In genomic region chr22:42069801-42070516, GRCh38 we compare ENCODE assay signal across 9 cellular contexts. TPM values are rescaled to one million over a fixed set of nuclear protein-coding genes. Genes with fewer than 3 reads are reported as not detected.
DNase-seq lines count a peak whose midpoint lies in the region; ATAC-seq, FAIRE-seq and TF ChIP-seq lines count a peak whose summit lies in the region.
"Had no signal": no experiment of that assay in that cellular context is flagged by ENCODE, and none has a peak within 500 bp of the region (broad histone marks: within the 10 kb centered on the region; RNA-seq: fewer than 3 reads in every experiment).

No MANE protein-coding gene starts in this region.

- no peak for FAIRE-seq in bronchial epithelial cell (lab: Jason Lieb, UNC)
- FAIRE-seq: islet of Langerhans had no signal

- H3K36me3 ChIP-seq in bronchial epithelial cell (ENCODE audit: control insufficient read depth, insufficient read depth, low read length): peaks cover 12% of the 10 kb centered on the region
- H3K36me3 ChIP-seq in right lobe of liver: peaks cover 0 to 9% (median 3%) of the 10 kb centered on the region in 4 donors
- peaks cover 16% of the 10 kb centered on the region for H3K36me3 ChIP-seq in thymus (ENCODE audit: control insufficient read depth, insufficient read depth)

- H3K27me3 ChIP-seq in bronchial epithelial cell (ENCODE audit: control insufficient read depth, insufficient read depth, low read length) (no peaks in the 10 kb centered on the region), right lobe of liver (no peaks in the 10 kb centered on the region), thymus (ENCODE audit: control insufficient read depth, insufficient read depth) (no peaks in the 10 kb centered on the region)

- 10% methylated on average over 16 of the region's 19 CpGs for WGBS in right lobe of liver (ENCODE audit: insufficient coverage, low coverage, low lambda C conversion rate, missing lambda C conversion rate)
- WGBS in thymus: 23% methylated on average over 19 of the region's 19 CpGs

- DNase-seq in AG09309 (ENCODE audit: low read depth): no peak
- peak; percentile 92 for DNase-seq in MV-4-11 (lab: John Stamatoyannopoulos, UW)
- no peak for DNase-seq in bronchial epithelial cell (ENCODE audit: low read depth)
- peak in 1 of 3 donors; percentile 42 for DNase-seq in right lobe of liver
- no peak for DNase-seq in stimulated activated CD8-positive, alpha-beta memory T cell treated with anti-CD3 and anti-CD28 coated beads, Interleukin-4, amount 100 ng/mL, for 48 hours

- no peak for TF ChIP-seq POLR2A in right lobe of liver (IDR thresholded peaks at IDR 0.05)

- TF ChIP-seq CTCF in AG09309 (IDR thresholded peaks at IDR 0.05; ENCODE audit: control insufficient read depth, insufficient read depth, low read depth, low read length, missing control alignments) (no peak), bronchial epithelial cell (IDR thresholded peaks at IDR 0.05; ENCODE audit: insufficient read depth, low read length, severe bottlenecking) (no peak), right lobe of liver (IDR thresholded peaks at IDR 0.05) (no peak)

- H3K9me3 ChIP-seq in right lobe of liver (no peaks in the 10 kb centered on the region), thymus (ENCODE audit: control insufficient read depth) (no peaks in the 10 kb centered on the region)

- H3K27ac ChIP-seq in right lobe of liver: peak overlapping the region; percentile 42 to 85 (median 84)
- H3K27ac ChIP-seq in thymus (ENCODE audit: low read depth): peak overlapping the region; percentile 54

- H3K4me3 ChIP-seq in AG09309 (ENCODE audit: control insufficient read depth, low read depth, low read length) (peak overlapping the region; percentile 77), bronchial epithelial cell (ENCODE audit: low read depth, low read length) (peak overlapping the region; percentile 47), right lobe of liver (peak overlapping the region; percentile 62 to 84 (median 63)), thymus (ENCODE audit: low read length) (peak overlapping the region; percentile 70)

- ATAC-seq in GM19372 (IDR thresholded peaks at IDR 0.05; ENCODE audit: low read depth, unreplicated experiment) (peak; percentile 5), right lobe of liver (peak in 3 of 4 donors; percentile 0 to 9 (median 8)), HG02763 (IDR thresholded peaks at IDR 0.05; ENCODE audit: unreplicated experiment) (no peak)

- intact Hi-C loops in right lobe of liver (cut with DNase I): no loop called here

- H3K4me1 ChIP-seq in right lobe of liver (peaks cover 0 to 28% (median 6%) of the 10 kb centered on the region in 4 donors), thymus (ENCODE audit: control insufficient read depth, insufficient read depth, low read length) (peaks cover 16% of the 10 kb centered on the region)

RNA-seq across cellular contexts. Expression of gene NAGA, which starts 0.7 kb away (rescaled TPM):
- total RNA-seq in bronchial epithelial cell: 18.7 and 26.0 TPM in 2 replicates
- 10 to 100 TPM; 17.6 to 27.9 (median 23.0) TPM for total RNA-seq in right lobe of liver
- polyA plus RNA-seq in thymus: 10.6 TPM

RNA-seq across cellular contexts. Expression of gene PHETA2, which starts 4.1 kb away (rescaled TPM):
- total RNA-seq in bronchial epithelial cell (2.4 and 3.4 TPM in 2 replicates), right lobe of liver (1 to 10 TPM in 3 of 6 experiments, under 1 TPM in 3; 0.51 to 1.4 (median 0.97) TPM)
- polyA plus RNA-seq in thymus: 5.2 TPM

RNA-seq across cellular contexts. Expression of gene SMDT1, which starts 9.5 kb away (rescaled TPM):
- total RNA-seq in bronchial epithelial cell: 5.5 and 14.8 TPM in 2 replicates
- 10 to 100 TPM in 4 of 6 experiments, 1 to 10 TPM in 2; 6.7 to 78.1 (median 60.9) TPM for total RNA-seq in right lobe of liver
- 78.8 TPM for polyA plus RNA-seq in thymus

RNA-seq across cellular contexts. Expression of gene NDUFA6, which starts 20.6 kb away (rescaled TPM):
- total RNA-seq in bronchial epithelial cell: 64.8 and 68.0 TPM in 2 replicates
- total RNA-seq in right lobe of liver: 10 to 100 TPM; 34.9 to 67.5 (median 51.6) TPM
- 90.0 TPM for polyA plus RNA-seq in thymus
